Comparison of ENCODE assay signal across 1 cellular context in the genomic region with DNA sequence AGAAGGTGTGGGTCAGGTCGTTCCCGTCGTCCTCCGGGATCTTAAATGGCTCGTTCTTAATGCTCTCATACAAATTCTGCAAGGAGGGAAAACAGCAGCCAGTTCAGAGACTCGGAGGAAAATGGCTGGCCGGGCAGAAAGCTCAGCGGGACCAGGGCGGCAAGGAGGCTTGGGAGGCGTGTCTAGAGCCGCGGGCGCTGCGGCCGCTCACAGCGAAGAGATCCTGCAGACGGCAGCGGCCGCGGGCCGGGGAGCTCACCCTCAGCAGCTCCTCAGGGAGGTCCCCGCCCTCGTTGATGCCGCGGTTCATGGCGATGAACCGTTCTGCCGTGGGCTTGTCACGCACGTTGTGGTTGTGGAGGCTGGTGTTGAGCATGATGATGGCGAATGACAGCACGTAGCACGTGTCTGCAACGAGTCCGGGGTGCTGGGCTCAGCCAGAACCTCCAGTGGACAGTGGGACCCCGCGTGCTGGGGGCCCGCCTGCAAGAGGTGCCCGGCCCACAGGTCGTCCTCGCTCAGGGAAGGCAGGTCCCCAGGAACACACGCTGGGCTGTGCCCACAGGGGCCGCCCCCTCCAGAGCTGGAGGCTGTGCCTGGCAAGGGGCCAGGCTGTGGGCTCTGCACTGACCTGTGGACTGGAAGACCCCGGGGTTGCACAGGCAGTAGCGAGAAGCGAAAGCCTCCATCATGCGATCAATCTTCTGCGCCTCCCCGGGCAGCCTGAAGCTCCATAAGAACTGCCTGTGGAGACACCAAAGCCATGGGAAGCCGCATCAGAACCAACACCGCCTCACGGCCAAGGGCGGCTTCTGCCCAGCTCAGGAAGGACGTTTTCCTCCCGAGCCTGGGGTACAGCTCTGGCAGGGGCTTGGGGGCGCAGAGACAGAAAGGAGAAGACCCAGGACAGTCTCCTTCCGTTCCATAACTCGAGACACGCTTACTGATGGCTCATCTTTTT.
TF ChIP-seq lines count a peak whose summit lies in the region.

No MANE protein-coding gene starts in this region.

TF ChIP-seq in HepG2, 621 proteins besides CTCF, POLR2A, EP300 and RAD21:
- TF ChIP-seq ZNF256 (CRISPR knock-in tag; conservative IDR thresholded peaks at IDR 0.05) (no peak), MED13 (CRISPR knock-in tag; IDR thresholded peaks at IDR 0.05) (no peak), ETV6 (CRISPR knock-in tag; conservative IDR thresholded peaks at IDR 0.05) (no peak), TAF15 (IDR thresholded peaks at IDR 0.05; ENCODE audit: low read depth, low read length, poor library complexity, severe bottlenecking) (no peak), HDAC6 (IDR thresholded peaks at IDR 0.05; ENCODE audit: low read depth, low read length) (no peak), RBAK (CRISPR knock-in tag; IDR thresholded peaks at IDR 0.05) (no peak), EED (CRISPR knock-in tag; IDR thresholded peaks at IDR 0.05) (no peak)
- TF ChIP-seq, protein P1, sequence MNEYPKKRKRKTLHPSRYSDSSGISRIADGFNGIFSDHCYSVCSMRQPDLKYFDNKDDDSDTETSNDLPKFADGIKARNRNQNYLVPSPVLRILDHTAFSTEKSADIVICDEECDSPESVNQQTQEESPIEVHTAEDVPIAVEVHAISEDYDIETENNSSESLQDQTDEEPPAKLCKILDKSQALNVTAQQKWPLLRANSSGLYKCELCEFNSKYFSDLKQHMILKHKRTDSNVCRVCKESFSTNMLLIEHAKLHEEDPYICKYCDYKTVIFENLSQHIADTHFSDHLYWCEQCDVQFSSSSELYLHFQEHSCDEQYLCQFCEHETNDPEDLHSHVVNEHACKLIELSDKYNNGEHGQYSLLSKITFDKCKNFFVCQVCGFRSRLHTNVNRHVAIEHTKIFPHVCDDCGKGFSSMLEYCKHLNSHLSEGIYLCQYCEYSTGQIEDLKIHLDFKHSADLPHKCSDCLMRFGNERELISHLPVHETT (CRISPR knock-in tag; conservative IDR thresholded peaks at IDR 0.05) = no peak
TF ChIP-seq in HepG2: peak in this region for 0.
